Comparison of ENCODE assay signal across 1 cellular context in genomic region chr2:105747997-105748396, GRCh38.
TF ChIP-seq lines count a peak whose summit lies in the region.

No MANE protein-coding gene starts in this region.

TF ChIP-seq in endothelial cell of umbilical vein, 7 proteins besides CTCF, POLR2A, EP300 and RAD21:
- TF ChIP-seq GATA2 (IDR thresholded peaks at IDR 0.05; ENCODE audit: insufficient read depth, insufficient read length, low read depth, low read length) (no peak), MYC (IDR thresholded peaks at IDR 0.05; ENCODE audit: low read depth, low read length) (no peak), FOS (IDR thresholded peaks at IDR 0.05; ENCODE audit: borderline replicate concordance, insufficient read depth, low read length) (no peak), JUN (IDR thresholded peaks at IDR 0.05; ENCODE audit: borderline replicate concordance, insufficient read depth, insufficient read length, low read depth) (no peak), EZH2 (IDR thresholded peaks at IDR 0.05; ENCODE audit: borderline replicate concordance, low read depth, low read length, severe bottlenecking) (no peak), POLR2AphosphoS5 (IDR thresholded peaks at IDR 0.05; ENCODE audit: insufficient read depth, low read depth, low read length) (no peak)
- TF ChIP-seq, protein P1, sequence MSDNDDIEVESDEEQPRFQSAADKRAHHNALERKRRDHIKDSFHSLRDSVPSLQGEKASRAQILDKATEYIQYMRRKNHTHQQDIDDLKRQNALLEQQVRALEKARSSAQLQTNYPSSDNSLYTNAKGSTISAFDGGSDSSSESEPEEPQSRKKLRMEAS (IDR thresholded peaks at IDR 0.05; ENCODE audit: insufficient read depth, insufficient read length) = no peak
